In genomic region chr4:145799225-145799624, GRCh38 we compare ENCODE assay signal across 17 cellular contexts.
"Had no signal": no experiment of that assay in that cellular context is flagged by ENCODE, and none has a peak within 500 bp of the region (broad histone marks: within the 10 kb centered on the region; RNA-seq: fewer than 3 reads in every experiment).

No MANE protein-coding gene starts in this region.

- H3K9me3 ChIP-seq: heart left ventricle had no signal

- H3K27ac ChIP-seq: heart left ventricle had no signal

- DNase-seq: activated B cell treated with CpG ODN at 0.5 μM for 24 hours; activated CD4-positive, alpha-beta T cell treated with anti-CD3 and anti-CD28 coated beads for 48 hours; activated CD8-positive, alpha-beta memory T cell treated with anti-CD3 and anti-CD28 coated beads, Interleukin-2, amount 50 U/mL, for 48 hours; activated CD8-positive, alpha-beta T cell treated with anti-CD3 and anti-CD28 coated beads, Interleukin-2, amount 10 ng/mL, durations not matched to agents 7 days and 5 days; activated gamma-delta T cell treated with Interleukin-2 at 50 U/mL for 16 hours; activated T-cell treated with anti-CD3 and anti-CD28 coated beads, Interleukin-2, amount 50 U/mL, for 72 hours; amniotic stem cell; caudate nucleus; effector CD4-positive, alpha-beta T cell; foreskin melanocyte; heart left ventricle; immature natural killer cell; left colon; stimulated activated CD4-positive, alpha-beta T cell treated with anti-CD3 and anti-CD28 coated beads, Interleukin-12 subunit alpha, Interleukin-12 subunit beta, amount 100 ng/mL, for 4 hours; stimulated activated CD4-positive, alpha-beta T cell treated with anti-CD3 and anti-CD28 coated beads, Interleukin-2, amount 100 ng/mL, for 24 hours; T-helper 2 cell had no signal

- ATAC-seq: activated CD8-positive, alpha-beta T cell treated with anti-CD3 and anti-CD28 coated beads, Interleukin-2, amount 10 ng/mL, durations not matched to agents 7 days and 5 days; activated T-cell treated with anti-CD3 and anti-CD28 coated beads, Interleukin-2, amount 50 U/mL, for 72 hours; heart left ventricle; left colon; stimulated activated effector memory CD8-positive, alpha-beta T cell treated with anti-CD3 and anti-CD28 coated beads, Interleukin-12 subunit alpha, Interleukin-12 subunit beta, amount 100 ng/mL, for 72 hours had no signal

- H3K4me3 ChIP-seq: heart left ventricle had no signal

- H3K27me3 ChIP-seq: heart left ventricle had no signal

- H3K36me3 ChIP-seq: heart left ventricle had no signal
